ENCODE assay signal across 12 cellular contexts in the genomic region with DNA sequence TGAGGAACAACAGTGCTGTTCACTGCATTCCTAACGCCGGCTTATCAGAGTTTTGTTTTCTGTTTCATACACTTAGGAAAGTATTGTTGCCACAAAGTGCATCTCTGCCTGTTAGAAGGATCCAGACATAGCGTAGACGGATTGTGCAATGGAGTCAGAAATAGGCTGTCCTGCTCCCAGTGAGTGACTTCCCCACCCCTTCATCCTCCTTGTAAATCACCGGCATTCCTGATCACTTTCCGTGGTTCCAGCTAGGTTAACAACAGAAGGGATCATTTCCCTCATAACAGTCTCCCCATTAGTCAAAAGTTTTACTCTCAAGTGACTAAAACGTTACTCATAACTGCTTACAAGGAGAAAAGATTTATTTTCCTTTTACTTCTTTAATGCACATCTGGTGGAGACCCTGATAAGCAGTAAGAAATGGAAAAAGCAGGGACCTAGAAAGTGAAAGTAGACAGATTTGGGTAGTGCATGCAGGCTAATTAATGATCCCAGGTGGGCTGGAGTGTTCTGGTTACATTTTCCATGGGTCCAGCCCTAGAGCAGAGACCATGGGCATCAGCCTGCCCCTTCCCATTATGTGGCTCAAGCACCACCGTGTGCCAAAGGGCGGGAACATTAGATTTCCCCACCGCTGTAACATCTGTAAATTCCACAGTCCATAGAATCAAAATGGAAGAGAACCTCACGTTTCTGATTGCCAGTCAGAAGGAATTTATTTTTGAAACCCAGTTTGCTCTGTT.
DNase-seq lines count a peak whose midpoint lies in the region; ATAC-seq and TF ChIP-seq lines count a peak whose summit lies in the region.
"Had no signal": no experiment of that assay in that cellular context is flagged by ENCODE, and none has a peak within 500 bp of the region (broad histone marks: within the 10 kb centered on the region; RNA-seq: fewer than 3 reads in every experiment).

No MANE protein-coding gene starts in this region.

- no peak overlapping the region for H2BK15ac ChIP-seq in neuronal stem cell (ENCODE audit: low read length)

- no peak overlapping the region for H2AFZ ChIP-seq in neuronal stem cell (ENCODE audit: low read length)

- H4K8ac ChIP-seq in neuronal stem cell (ENCODE audit: low read depth, low read length) = no peak overlapping the region

- peak overlapping the region; percentile 75 for H3K27ac Mint-ChIP-seq in mesothelial cell of epicardium
- H3K27ac Mint-ChIP-seq: activated CD4-positive, alpha-beta T cell treated with anti-CD3 and anti-CD28 coated beads, Interleukin-2, amount 10 ng/mL, durations not matched to agents 7 days and 5 days had no signal

- in situ Hi-C loops in ACHN (cut with HindIII; ENCODE audit: low pct_ligation_motif_present, low pct_unique_long_range_greater_than_20kb, low sequenced_read_pairs) = no loop called here

- no peak overlapping the region for H3K14ac ChIP-seq in neuronal stem cell (ENCODE audit: low read length)

- no peak overlapping the region for H2BK120ac ChIP-seq in neuronal stem cell (ENCODE audit: low read depth, low read length)

- no peak overlapping the region for H3K9ac ChIP-seq in neuronal stem cell (ENCODE audit: low read depth, low read length, poor library complexity)

- DNase-seq in ACHN (peak; percentile 7), coronary artery (ENCODE audit: low spot score) (no peak), mesothelial cell of epicardium (ENCODE audit: low spot score in 2 of 2, unreplicated experiment in 2 of 2) (no peak), neuronal stem cell (ENCODE audit: low spot score) (no peak), ecto neural progenitor cell (ENCODE audit: low spot score) (no peak)
- DNase-seq: activated CD4-positive, alpha-beta T cell treated with anti-CD3 and anti-CD28 coated beads, Interleukin-2, amount 10 ng/mL, durations not matched to agents 7 days and 5 days; DMS79; NCI-H1105 treated with DMSO at 0.1 percent for 48 hours had no signal

- no peak overlapping the region for H4K91ac ChIP-seq in neuronal stem cell (ENCODE audit: low read depth, low read length, poor library complexity)

- WGBS in neuronal stem cell (ENCODE audit: extremely low coverage in 2 of 2, insufficient read length in 2 of 2, insufficient replicate concordance in 1 of 2), 2 donors = no CpG with 5 or more reads among the region's 11 CpGs

- TF ChIP-seq CTCF in coronary artery (IDR thresholded peaks at IDR 0.05) (no peak), mesothelial cell of epicardium (IDR thresholded peaks at IDR 0.05; ENCODE audit: unreplicated experiment) (no peak)

- H3K9me3 Mint-ChIP-seq in mesothelial cell of epicardium = no peaks in the 10 kb centered on the region
- H3K9me3 Mint-ChIP-seq: activated CD4-positive, alpha-beta T cell treated with anti-CD3 and anti-CD28 coated beads, Interleukin-2, amount 10 ng/mL, durations not matched to agents 7 days and 5 days had no signal

- no peaks in the 10 kb centered on the region for H3K27me3 Mint-ChIP-seq in mesothelial cell of epicardium (ENCODE audit: low read depth)
- H3K27me3 Mint-ChIP-seq: activated CD4-positive, alpha-beta T cell treated with anti-CD3 and anti-CD28 coated beads, Interleukin-2, amount 10 ng/mL, durations not matched to agents 7 days and 5 days had no signal

- H3K4me1 ChIP-seq in neuronal stem cell (ENCODE audit: control insufficient read depth in 2 of 2, insufficient read depth in 1 of 2, low read depth in 1 of 2, low read length in 2 of 2) = peaks cover 5 to 11% of the 10 kb centered on the region in 2 donors

- H3K27ac ChIP-seq in coronary artery = peak overlapping the region in 1 of 2 donors; percentile 66
- no peak overlapping the region for H3K27ac ChIP-seq in neuronal stem cell (replicated peaks; ENCODE audit: low read length)

- H3K27me3 ChIP-seq in neuronal stem cell (ENCODE audit: control insufficient read depth in 3 of 3, insufficient read depth in 3 of 3, low read depth in 1 of 3, low read length in 3 of 3) = no peaks in the 10 kb centered on the region

- no peak overlapping the region for H2AK5ac ChIP-seq in neuronal stem cell (ENCODE audit: low read depth, low read length)

- H3K36me3 Mint-ChIP-seq in mesothelial cell of epicardium = peaks cover 2% of the 10 kb centered on the region

- H3K36me3 ChIP-seq in neuronal stem cell (replicated peaks in 1 of 2; ENCODE audit: control insufficient read depth in 2 of 2, insufficient read depth in 2 of 2, low read length in 2 of 2) = peaks cover 0 to 60% of the 10 kb centered on the region in 2 donors
- H3K36me3 ChIP-seq: HAP-1 had no signal

- no peaks in the 10 kb centered on the region for H3K79me1 ChIP-seq in neuronal stem cell (ENCODE audit: low read depth, low read length)

- no peak overlapping the region for H3K23ac ChIP-seq in neuronal stem cell (ENCODE audit: low read depth, low read length, poor library complexity)

- H3K4me3 Mint-ChIP-seq in mesothelial cell of epicardium = no peak overlapping the region
- H3K4me3 Mint-ChIP-seq: activated CD4-positive, alpha-beta T cell treated with anti-CD3 and anti-CD28 coated beads, Interleukin-2, amount 10 ng/mL, durations not matched to agents 7 days and 5 days had no signal

- no peak overlapping the region for H2BK5ac ChIP-seq in neuronal stem cell (ENCODE audit: low read length)

- H3K4me2 ChIP-seq in neuronal stem cell (ENCODE audit: insufficient read depth, low read length, poor library complexity, severe bottlenecking) = no peak overlapping the region

- H3K4me3 ChIP-seq in coronary artery (peak overlapping the region; percentile 66), neuronal stem cell (ENCODE audit: low read length in 2 of 2) (no peak overlapping the region)
- H3K4me3 ChIP-seq: HAP-1 had no signal

- no peaks in the 10 kb centered on the region for H3K9me3 ChIP-seq in neuronal stem cell (replicated peaks in 1 of 2; ENCODE audit: control insufficient read depth in 2 of 2, insufficient read depth in 1 of 2, low read depth in 1 of 2, low read length in 2 of 2)
- H3K9me3 ChIP-seq: HAP-1 had no signal

- H3K18ac ChIP-seq in neuronal stem cell (ENCODE audit: low read length) = no peak overlapping the region

- ATAC-seq in HG02885 (IDR thresholded peaks at IDR 0.05; ENCODE audit: poor library complexity, unreplicated experiment) (peak; percentile 42), GM18873 (IDR thresholded peaks at IDR 0.05; ENCODE audit: low FRiP score, unreplicated experiment) (no peak), HG03442 (IDR thresholded peaks at IDR 0.05; ENCODE audit: unreplicated experiment) (no peak)

- no peak overlapping the region for H2BK12ac ChIP-seq in neuronal stem cell (ENCODE audit: low read length)

- H3K4ac ChIP-seq in neuronal stem cell (ENCODE audit: low read length) = no peak overlapping the region

- peaks cover 51% of the 10 kb centered on the region for H3K4me1 Mint-ChIP-seq in mesothelial cell of epicardium
